Comparison of ENCODE assay signal across 19 cellular contexts in genomic region chrX:11431833-11432232, GRCh38.
"Had no signal": no experiment of that assay in that cellular context is flagged by ENCODE, and none has a peak within 500 bp of the region (broad histone marks: within the 10 kb centered on the region; RNA-seq: fewer than 3 reads in every experiment).

No MANE protein-coding gene starts in this region.

- H3K4me1 ChIP-seq: psoas muscle, right lobe of liver, spleen, suprapubic skin had no signal

- H3K9me3 ChIP-seq: esophagus muscularis mucosa, psoas muscle, right lobe of liver, spleen, suprapubic skin had no signal

- H3K27me3 ChIP-seq: esophagus muscularis mucosa, right lobe of liver, suprapubic skin had no signal

- H3K4me3 ChIP-seq: esophagus muscularis mucosa, psoas muscle, right lobe of liver, spleen, suprapubic skin had no signal

- H3K36me3 Mint-ChIP-seq: activated naive CD8-positive, alpha-beta T cell; brain; WTC11 had no signal

- DNase-seq: activated CD4-positive, alpha-beta T cell treated with anti-CD3 and anti-CD28 coated beads for 48 hours; activated CD8-positive, alpha-beta memory T cell treated with anti-CD3 and anti-CD28 coated beads, Interleukin-2, amount 50 U/mL, for 48 hours; activated CD8-positive, alpha-beta T cell treated with anti-CD3 and anti-CD28 coated beads for 36 hours; activated gamma-delta T cell; activated T-cell treated with anti-CD3 and anti-CD28 coated beads, Interleukin-2, amount 50 U/mL, for 72 hours; cortex of kidney; effector CD4-positive, alpha-beta T cell; foreskin melanocyte; immature natural killer cell; psoas muscle; right lobe of liver; spleen had no signal

- H3K36me3 ChIP-seq: esophagus muscularis mucosa, right lobe of liver, spleen, suprapubic skin had no signal

- H3K4me3 Mint-ChIP-seq: activated CD8-positive, alpha-beta T cell treated with anti-CD3 and anti-CD28 coated beads for 36 hours; activated naive CD8-positive, alpha-beta T cell; activated T-cell treated with anti-CD3 and anti-CD28 coated beads, Interleukin-2, amount 50 U/mL, for 72 hours; brain; immature natural killer cell; stimulated activated naive CD8-positive, alpha-beta T cell treated with anti-CD3 and anti-CD28 coated beads, Interleukin-15, Interleukin-2, amounts not matched to agents 100 ng/mL and 50 ng/mL, for 24 hours; T-helper 1 cell treated with Interleukin-12 subunit alpha and Interleukin-12 subunit beta and Interleukin-4 antibody, amounts not matched to agents 30 μg/mL and 1 μg/mL, for 36 hours; WTC11 had no signal

- ATAC-seq: activated CD8-positive, alpha-beta T cell treated with anti-CD3 and anti-CD28 coated beads for 36 hours; activated T-cell treated with anti-CD3 and anti-CD28 coated beads, Interleukin-2, amount 50 U/mL, for 72 hours; psoas muscle; right lobe of liver; WTC11 had no signal

- H3K27ac ChIP-seq: psoas muscle, right lobe of liver, spleen, suprapubic skin had no signal

- H3K9me3 Mint-ChIP-seq: activated CD8-positive, alpha-beta T cell treated with anti-CD3 and anti-CD28 coated beads for 36 hours; activated T-cell treated with anti-CD3 and anti-CD28 coated beads, Interleukin-2, amount 50 U/mL, for 72 hours; stimulated activated naive CD8-positive, alpha-beta T cell treated with anti-CD3 and anti-CD28 coated beads, Interleukin-15, Interleukin-2, amounts not matched to agents 100 ng/mL and 50 ng/mL, for 24 hours; T-helper 1 cell treated with Interleukin-12 subunit alpha and Interleukin-12 subunit beta and Interleukin-4 antibody, amounts not matched to agents 30 μg/mL and 1 μg/mL, for 36 hours; WTC11 had no signal

- H3K27ac Mint-ChIP-seq: activated CD8-positive, alpha-beta T cell treated with anti-CD3 and anti-CD28 coated beads for 36 hours; activated naive CD8-positive, alpha-beta T cell; activated T-cell treated with anti-CD3 and anti-CD28 coated beads, Interleukin-2, amount 50 U/mL, for 72 hours; brain; immature natural killer cell; stimulated activated naive CD8-positive, alpha-beta T cell treated with anti-CD3 and anti-CD28 coated beads, Interleukin-15, Interleukin-2, amounts not matched to agents 100 ng/mL and 50 ng/mL, for 24 hours; T-helper 1 cell treated with Interleukin-12 subunit alpha and Interleukin-12 subunit beta and Interleukin-4 antibody, amounts not matched to agents 30 μg/mL and 1 μg/mL, for 36 hours; WTC11 had no signal
